ENCODE assay signal across 1 cellular context in the genomic region with DNA sequence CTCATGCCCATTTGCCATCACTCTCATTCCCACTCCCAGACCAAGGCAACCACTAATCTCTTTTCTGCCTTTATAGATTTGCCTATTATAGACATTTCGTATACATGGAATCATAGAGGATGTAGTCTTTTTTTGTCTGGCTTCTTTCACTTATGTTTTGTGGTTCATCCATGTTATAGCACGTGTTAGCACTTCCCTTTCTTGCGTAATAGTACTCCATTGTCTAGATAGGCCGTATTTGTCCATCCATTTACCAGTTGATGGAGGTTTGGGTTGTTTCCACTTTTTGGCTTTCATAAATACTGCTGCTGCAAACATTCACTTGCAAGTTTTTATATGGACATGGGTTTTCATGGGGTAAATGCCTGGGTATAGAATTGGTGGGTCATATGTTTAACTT.
TF ChIP-seq lines count a peak whose summit lies in the region.

No MANE protein-coding gene starts in this region.

TF ChIP-seq in IMR-90, 13 proteins besides CTCF, POLR2A, EP300 and RAD21 (continued from another document):
- TF ChIP-seq, protein P1, sequence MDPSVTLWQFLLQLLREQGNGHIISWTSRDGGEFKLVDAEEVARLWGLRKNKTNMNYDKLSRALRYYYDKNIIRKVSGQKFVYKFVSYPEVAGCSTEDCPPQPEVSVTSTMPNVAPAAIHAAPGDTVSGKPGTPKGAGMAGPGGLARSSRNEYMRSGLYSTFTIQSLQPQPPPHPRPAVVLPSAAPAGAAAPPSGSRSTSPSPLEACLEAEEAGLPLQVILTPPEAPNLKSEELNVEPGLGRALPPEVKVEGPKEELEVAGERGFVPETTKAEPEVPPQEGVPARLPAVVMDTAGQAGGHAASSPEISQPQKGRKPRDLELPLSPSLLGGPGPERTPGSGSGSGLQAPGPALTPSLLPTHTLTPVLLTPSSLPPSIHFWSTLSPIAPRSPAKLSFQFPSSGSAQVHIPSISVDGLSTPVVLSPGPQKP (IDR thresholded peaks at IDR 0.05; ENCODE audit: borderline replicate concordance, low read depth, low read length) = no peak
- TF ChIP-seq FOS (IDR thresholded peaks at IDR 0.05; ENCODE audit: low read depth, low read length) = no peak
